Comparison of ENCODE assay signal across 26 cellular contexts in genomic region chr5:106940986-106941385, GRCh38.
A peak's percentile ranks its signal among the peaks of the same experiment; 100 is the strongest.
DNase-seq lines count a peak whose midpoint lies in the region; ATAC-seq and TF ChIP-seq lines count a peak whose summit lies in the region.
"Had no signal": no experiment of that assay in that cellular context is flagged by ENCODE, and none has a peak within 500 bp of the region (broad histone marks: within the 10 kb centered on the region; RNA-seq: fewer than 3 reads in every experiment).

No MANE protein-coding gene starts in this region.

- H3K9me2 ChIP-seq in OCI-LY7 (ENCODE audit: insufficient read depth, low read length): no peaks in the 10 kb centered on the region; the same call in 1 of the 2 replicates

- H3K36me3 Mint-ChIP-seq in CD4-positive, alpha-beta memory T cell: no peaks in the 10 kb centered on the region
- H3K36me3 Mint-ChIP-seq: stimulated activated memory B cell treated with anti-CD40 and anti-IgM and Interleukin-4, amounts not matched to agents 10 μg/mL and 1 μg/mL and 100 μg/mL, for 72 hours had no signal

- H3K27ac Mint-ChIP-seq in CD4-positive, alpha-beta memory T cell: no peak overlapping the region
- H3K27ac Mint-ChIP-seq: nephron; stimulated activated memory B cell treated with anti-CD40 and anti-IgM and Interleukin-4, amounts not matched to agents 10 μg/mL and 1 μg/mL and 100 μg/mL, for 72 hours; T-helper 2 cell treated with Interferon-gamma antibody and Interleukin-4, amounts not matched to agents 5 μg/mL and 100 μg/mL, for 36 hours had no signal

- 15 to 34% methylated on average over 3 of the region's 3 CpGs for WGBS in body of pancreas, 2 donors
- 72% methylated on average over 3 of the region's 3 CpGs for WGBS in mesenchymal stem cell

- H3K9me3 ChIP-seq in body of pancreas (no peaks in the 10 kb centered on the region), mesenchymal stem cell (ENCODE audit: control insufficient read depth, low read length) (no peaks in the 10 kb centered on the region), OCI-LY7 (ENCODE audit: low read length) (no peaks in the 10 kb centered on the region)
- H3K9me3 ChIP-seq in CD4-positive, alpha-beta memory T cell (ENCODE audit: control insufficient read depth in 1 of 2, low read length in 2 of 2): no peaks in the 10 kb centered on the region
- H3K9me3 ChIP-seq: ascending aorta, gastrocnemius medialis, prostate gland, tibial artery had no signal

- H3K79me2 ChIP-seq in OCI-LY7 (ENCODE audit: insufficient read depth, low read depth, low read length): no peaks in the 10 kb centered on the region

- POLR2A ChIA-PET in OCI-LY7 (lab: Charles Lee): no interaction called here
- POLR2A ChIA-PET in CD4-positive, alpha-beta memory T cell (lab: Charles Lee; ENCODE audit: partially characterized antibody): no interaction called here

- H2AK5ac ChIP-seq in mesenchymal stem cell (ENCODE audit: low read length, severe bottlenecking): no peak overlapping the region

- no peaks in the 10 kb centered on the region for H3K4me1 Mint-ChIP-seq in CD4-positive, alpha-beta memory T cell
- H3K4me1 Mint-ChIP-seq: nephron; stimulated activated memory B cell treated with anti-CD40 and anti-IgM and Interleukin-4, amounts not matched to agents 10 μg/mL and 1 μg/mL and 100 μg/mL, for 72 hours had no signal

- H3K4me3 ChIP-seq in LNCaP clone FGC (ENCODE audit: low read depth, low read length): no peak overlapping the region
- H3K4me3 ChIP-seq in body of pancreas: no peak overlapping the region
- no peak overlapping the region for H3K4me3 ChIP-seq in mesenchymal stem cell (ENCODE audit: insufficient read depth in 1 of 2, low read depth in 1 of 2, low read length in 2 of 2)
- H3K4me3 ChIP-seq in OCI-LY7 (ENCODE audit: low read depth, low read length, poor library complexity, severe bottlenecking): no peak overlapping the region
- no peak overlapping the region for H3K4me3 ChIP-seq in CD4-positive, alpha-beta memory T cell (ENCODE audit: low read length in 2 of 2)
- H3K4me3 ChIP-seq: ascending aorta, coronary artery, gastrocnemius medialis, lung, prostate gland, tibial artery had no signal

- H3K23ac ChIP-seq in mesenchymal stem cell (ENCODE audit: low read length in 2 of 2): no peak overlapping the region

- no peak overlapping the region for H3K14ac ChIP-seq in mesenchymal stem cell (ENCODE audit: low read length in 2 of 2)

- H2BK120ac ChIP-seq in mesenchymal stem cell (ENCODE audit: low read depth, low read length): no peak overlapping the region

- TF ChIP-seq CTCF in LNCaP clone FGC (IDR thresholded peaks at IDR 0.05; ENCODE audit: control insufficient read depth, extremely low read depth, insufficient read depth) (no peak), body of pancreas (IDR thresholded peaks at IDR 0.05) (no peak), OCI-LY7 (conservative IDR thresholded peaks at IDR 0.05; ENCODE audit: low read length) (no peak)

- no peaks in the 10 kb centered on the region for H3K27me3 Mint-ChIP-seq in CD4-positive, alpha-beta memory T cell
- H3K27me3 Mint-ChIP-seq: stimulated activated memory B cell treated with anti-CD40 and anti-IgM and Interleukin-4, amounts not matched to agents 10 μg/mL and 1 μg/mL and 100 μg/mL, for 72 hours had no signal

- no peak overlapping the region for H4K91ac ChIP-seq in mesenchymal stem cell (ENCODE audit: low read length)

- BruUV-seq in OCI-LY7 (replicated peaks; lab: Mats Ljungman, UMichigan): no TSS peak

- peak; percentile 37 for DNase-seq in A172 (ENCODE audit: low spot score)
- DNase-seq in LNCaP clone FGC (ENCODE audit: low read depth): peak; percentile 26
- DNase-seq in body of pancreas: peak; percentile 14 to 29 (median 19)
- no peak for DNase-seq in mesenchymal stem cell
- no peak for DNase-seq in OCI-LY7 (ENCODE audit: low spot score)
- DNase-seq in activated gamma-delta T cell treated with Interleukin-2 at 50 U/mL for 16 hours: no peak
- DNase-seq in CD4-positive, alpha-beta memory T cell: no peak
- DNase-seq: activated CD4-positive, CD25-positive, alpha-beta regulatory T cell treated with anti-CD3 and anti-CD28 coated beads, Interleukin-2, amount 50 U/mL, for 72 hours; activated effector memory CD4-positive, alpha-beta T cell treated with Interleukin-2 at 50 U/mL for 16 hours; DMS79 treated with DMSO at 0.1 percent for 48 hours; gastrocnemius medialis; H7; Karpas-422; NCI-H146; NCI-H2227 treated with DMSO at 0.1 percent for 48 hours; SHP77 treated with DMSO at 0.1 percent for 48 hours; tibial artery had no signal

- H3K9me3 Mint-ChIP-seq in CD4-positive, alpha-beta memory T cell: peaks cover 0 to 6% (median under 1%) of the 10 kb centered on the region in 8 donors
- H3K9me3 Mint-ChIP-seq: stimulated activated memory B cell treated with anti-CD40 and anti-IgM and Interleukin-4, amounts not matched to agents 10 μg/mL and 1 μg/mL and 100 μg/mL, for 72 hours had no signal

- no peak for TF ChIP-seq POLR2A in body of pancreas (IDR thresholded peaks at IDR 0.05)

- intact Hi-C loops in body of pancreas (cut with DNase I): no loop called here
- intact Hi-C loops in OCI-LY7 (cut with micrococcal nuclease; ENCODE audit: unreplicated experiment): no loop called here
- intact Hi-C loops in CD4-positive, alpha-beta memory T cell (cut with micrococcal nuclease): no loop called here

- no peak overlapping the region for H3K4me2 ChIP-seq in mesenchymal stem cell (ENCODE audit: low read length, poor library complexity, severe bottlenecking)
- no peak overlapping the region for H3K4me2 ChIP-seq in OCI-LY7 (ENCODE audit: low read length)

- no peak overlapping the region for H3K4me3 Mint-ChIP-seq in CD4-positive, alpha-beta memory T cell
- H3K4me3 Mint-ChIP-seq: nephron; stimulated activated memory B cell treated with anti-CD40 and anti-IgM and Interleukin-4, amounts not matched to agents 10 μg/mL and 1 μg/mL and 100 μg/mL, for 72 hours; T-helper 2 cell treated with Interferon-gamma antibody and Interleukin-4, amounts not matched to agents 5 μg/mL and 100 μg/mL, for 36 hours had no signal

- no peak overlapping the region for H4K8ac ChIP-seq in mesenchymal stem cell (ENCODE audit: low read length)

- no peak overlapping the region for H3K18ac ChIP-seq in mesenchymal stem cell (ENCODE audit: low read depth in 1 of 2, low read length in 2 of 2)

- no peak for ATAC-seq in body of pancreas
- ATAC-seq in GM21529 (IDR thresholded peaks at IDR 0.05; ENCODE audit: unreplicated experiment): no peak
- ATAC-seq: gastrocnemius medialis; stimulated activated memory B cell treated with anti-CD40 and anti-IgM and Interleukin-4, amounts not matched to agents 10 μg/mL and 1 μg/mL and 100 μg/mL, for 72 hours had no signal

- H3K27ac ChIP-seq in body of pancreas (no peak overlapping the region), mesenchymal stem cell (ENCODE audit: low read length, poor library complexity, severe bottlenecking) (peak overlapping the region; percentile 87), OCI-LY7 (ENCODE audit: low read depth, low read length, poor library complexity, severe bottlenecking) (no peak overlapping the region)
- H3K27ac ChIP-seq in CD4-positive, alpha-beta memory T cell (ENCODE audit: low read depth, low read length): no peak overlapping the region
- H3K27ac ChIP-seq: ascending aorta, C4-2B, coronary artery, gastrocnemius medialis, prostate gland, tibial artery had no signal

- no peak overlapping the region for H2BK5ac ChIP-seq in mesenchymal stem cell (ENCODE audit: low read depth, low read length, poor library complexity, severe bottlenecking)

- H3K36me3 ChIP-seq in body of pancreas (replicated peaks in 1 of 2; ENCODE audit: insufficient read depth in 1 of 2, low read depth in 2 of 2): no peaks in the 10 kb centered on the region
- H3K36me3 ChIP-seq in mesenchymal stem cell (ENCODE audit: control insufficient read depth in 1 of 2, insufficient read depth in 2 of 2, low read depth in 1 of 2, low read length in 2 of 2): no peaks in the 10 kb centered on the region
- no peaks in the 10 kb centered on the region for H3K36me3 ChIP-seq in OCI-LY7 (ENCODE audit: insufficient read depth, low read length)
- no peaks in the 10 kb centered on the region for H3K36me3 ChIP-seq in CD4-positive, alpha-beta memory T cell (ENCODE audit: insufficient read depth, low read length)
- H3K36me3 ChIP-seq: ascending aorta, gastrocnemius medialis, prostate gland, tibial artery had no signal

- H2AFZ ChIP-seq in mesenchymal stem cell (ENCODE audit: low read depth, low read length) (no peak overlapping the region), OCI-LY7 (ENCODE audit: low read length) (no peak overlapping the region)

- no peak overlapping the region for H2BK15ac ChIP-seq in mesenchymal stem cell (ENCODE audit: low read depth, poor library complexity, severe bottlenecking)

- H2BK12ac ChIP-seq in mesenchymal stem cell (ENCODE audit: low read length in 2 of 2): no peak overlapping the region

- no peaks in the 10 kb centered on the region for H3K79me1 ChIP-seq in mesenchymal stem cell (replicated peaks; ENCODE audit: low read length, poor library complexity, severe bottlenecking)

- no peaks in the 10 kb centered on the region for H3K4me1 ChIP-seq in body of pancreas
- peaks cover 4% of the 10 kb centered on the region for H3K4me1 ChIP-seq in mesenchymal stem cell (ENCODE audit: control insufficient read depth, insufficient read depth, low read depth, low read length)
- H3K4me1 ChIP-seq in OCI-LY7 (ENCODE audit: insufficient read depth, low read length, poor library complexity, severe bottlenecking): no peaks in the 10 kb centered on the region
- H3K4me1 ChIP-seq in CD4-positive, alpha-beta memory T cell (ENCODE audit: insufficient read depth, low read length): no peaks in the 10 kb centered on the region
- H3K4me1 ChIP-seq: ascending aorta, gastrocnemius medialis, prostate gland, tibial artery had no signal

- CTCF ChIA-PET in OCI-LY7 (lab: Charles Lee; ENCODE audit: unreplicated experiment): no interaction called here
- CTCF ChIA-PET in CD4-positive, alpha-beta memory T cell (lab: Charles Lee; ENCODE audit: partially characterized antibody): no interaction called here

- H4K20me1 ChIP-seq in OCI-LY7 (ENCODE audit: insufficient read depth, low read length): no peaks in the 10 kb centered on the region

- H3K27me3 ChIP-seq in body of pancreas: no peaks in the 10 kb centered on the region
- no peaks in the 10 kb centered on the region for H3K27me3 ChIP-seq in mesenchymal stem cell (ENCODE audit: control insufficient read depth in 1 of 2, insufficient read depth in 1 of 2, low read length in 2 of 2)
- H3K27me3 ChIP-seq in CD4-positive, alpha-beta memory T cell (ENCODE audit: insufficient read depth, low read length): no peaks in the 10 kb centered on the region
- H3K27me3 ChIP-seq: ascending aorta, gastrocnemius medialis, tibial artery had no signal

- H3K4ac ChIP-seq in mesenchymal stem cell (ENCODE audit: low read depth in 1 of 2, low read length in 2 of 2): no peak overlapping the region

- no peak overlapping the region for H3K9ac ChIP-seq in mesenchymal stem cell (ENCODE audit: low read length)

Comparison
In these comparisons a context has a peak if more than half of its experiments do, and no peak if none do; other contexts are left out.
1. DNase-seq: peak in A172 (single experiment), LNCaP clone FGC (single experiment) and body of pancreas (4 of 4); none in mesenchymal stem cell (single experiment), OCI-LY7 (single experiment), activated gamma-delta T cell treated with Interleukin-2 at 50 U/mL for 16 hours (single experiment) and CD4-positive, alpha-beta memory T cell (0 of 5).